In the genomic region with DNA sequence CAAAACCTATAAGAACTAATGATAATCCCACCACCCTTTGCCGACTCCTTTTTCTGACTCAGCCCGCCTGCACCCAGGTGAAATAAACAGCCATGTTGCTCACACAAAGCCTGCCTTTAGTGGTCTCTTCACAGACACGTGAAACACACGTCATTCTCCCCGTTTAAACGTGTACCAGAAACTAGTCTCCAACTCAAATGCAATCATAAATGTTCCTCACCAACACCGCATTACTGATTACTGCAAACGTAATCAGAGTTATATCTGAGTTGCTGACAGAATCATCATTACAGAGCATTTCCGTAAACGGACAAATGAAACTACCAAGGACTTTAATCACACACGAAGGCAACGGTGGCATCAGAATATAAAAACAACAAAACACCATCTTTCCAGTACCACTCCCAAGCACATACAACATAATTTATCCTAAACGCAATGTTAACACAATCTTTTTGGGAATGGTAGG, we compare ENCODE assay signal across 8 cellular contexts. TPM values are rescaled to one million over a fixed set of nuclear protein-coding genes. Genes with fewer than 3 reads are reported as not detected.
DNase-seq lines count a peak whose midpoint lies in the region; ATAC-seq, FAIRE-seq and TF ChIP-seq lines count a peak whose summit lies in the region.

No MANE protein-coding gene starts in this region.

- DNase-seq in AG10803 (ENCODE audit: low read depth) (peak; percentile 43), H9 (no peak), T follicular helper cell (ENCODE audit: low read depth) (peak; percentile 61), astrocyte (ENCODE audit: low read depth) (peak; percentile 82), kidney epithelial cell (ENCODE audit: low read depth) (peak; percentile 39), NCI-H128 (lab: John Stamatoyannopoulos, UW; ENCODE audit: unreplicated experiment) (no peak)
- peak; percentile 77 for DNase-seq in stimulated activated CD4-positive, alpha-beta T cell treated with anti-CD3 and anti-CD28 coated beads, Interleukin-1b, Interleukin-23, amount 100 ng/mL, for 48 hours

- TF ChIP-seq CTCF in AG10803 (conservative IDR thresholded peaks at IDR 0.05; ENCODE audit: low read length): no peak
- no peak for TF ChIP-seq CTCF in H9 (conservative IDR thresholded peaks at IDR 0.05)
- no peak for TF ChIP-seq CTCF in astrocyte (IDR thresholded peaks at IDR 0.05; ENCODE audit: insufficient read depth, low read depth, low read length)
- TF ChIP-seq CTCF in kidney epithelial cell (IDR thresholded peaks at IDR 0.05; ENCODE audit: insufficient read depth, low read length, poor library complexity, severe bottlenecking): no peak

- H2BK5ac ChIP-seq in H9 (ENCODE audit: insufficient read length, low read length): no peak overlapping the region

- no CpG with 5 or more reads among the region's 13 CpGs for WGBS in H9 (ENCODE audit: extremely low coverage, insufficient read length, low lambda C conversion rate)

- H3K36me3 Mint-ChIP-seq in H9 (ENCODE audit: insufficient read depth in 1 of 3, low read depth in 3 of 3): peaks cover 30 to 50% (median 46%) of the 10 kb centered on the region in 3 experiments
- peaks cover 20% of the 10 kb centered on the region for H3K36me3 Mint-ChIP-seq in astrocyte (ENCODE audit: low read depth, unreplicated experiment)

- no peak overlapping the region for H3K23ac ChIP-seq in H9 (ENCODE audit: insufficient read length, low read depth, low read length)

- no peak overlapping the region for H3K56ac ChIP-seq in H9 (ENCODE audit: insufficient read length, low read depth, low read length)

- H4K5ac ChIP-seq in H9 (ENCODE audit: insufficient read length, low read depth, low read length): no peak overlapping the region

- H3K79me1 ChIP-seq in H9 (ENCODE audit: insufficient read depth, low read depth, low read length, poor library complexity, severe bottlenecking): peaks cover 7% of the 10 kb centered on the region

- no peak overlapping the region for H2BK15ac ChIP-seq in H9 (ENCODE audit: low read depth, low read length)

- no peak overlapping the region for H2BK120ac ChIP-seq in H9 (ENCODE audit: low read depth, low read length, poor library complexity, severe bottlenecking)

- H3K4me1 Mint-ChIP-seq in H9 (peaks cover 22 to 23% of the 10 kb centered on the region in 2 experiments), astrocyte (ENCODE audit: low read depth, unreplicated experiment) (peaks cover 16% of the 10 kb centered on the region)

- no peak overlapping the region for H3K14ac ChIP-seq in H9 (ENCODE audit: insufficient read depth, low read length)

- H3K27ac ChIP-seq in H9 (ENCODE audit: insufficient read length, low read depth, low read length): no peak overlapping the region
- peak overlapping the region; percentile 99 for H3K27ac ChIP-seq in astrocyte (ENCODE audit: low read depth, low read length)

- H4K20me1 ChIP-seq in H9 (ENCODE audit: control insufficient read depth, insufficient read depth, insufficient read length): no peaks in the 10 kb centered on the region
- peaks cover 65% of the 10 kb centered on the region for H4K20me1 ChIP-seq in astrocyte (ENCODE audit: insufficient read depth, low read length)

- H2BK20ac ChIP-seq in H9 (ENCODE audit: low read depth, low read length, poor library complexity, severe bottlenecking): no peak overlapping the region

- H3K4me2 ChIP-seq in H9 (ENCODE audit: insufficient read depth, insufficient read length, low read length): peak overlapping the region; percentile 72
- peak overlapping the region; percentile 87 for H3K4me2 ChIP-seq in astrocyte (ENCODE audit: low read length)

- no peak overlapping the region for H3K18ac ChIP-seq in H9 (ENCODE audit: insufficient read length, low read depth, low read length)

- no peak overlapping the region for H3K4ac ChIP-seq in H9 (ENCODE audit: low read depth, low read length)

- ATAC-seq in GM21717 (IDR thresholded peaks at IDR 0.05; ENCODE audit: unreplicated experiment): no peak

- no peak overlapping the region for H4K8ac ChIP-seq in H9 (replicated peaks; ENCODE audit: insufficient read length, low read depth, low read length)

- peak overlapping the region; percentile 96 for H3K4me3 ChIP-seq in AG10803 (ENCODE audit: low read length)
- H3K4me3 ChIP-seq in astrocyte (ENCODE audit: insufficient read depth, low read depth, low read length): peak overlapping the region; percentile 100
- peak overlapping the region; percentile 99 for H3K4me3 ChIP-seq in kidney epithelial cell (ENCODE audit: low read depth, low read length)

- H3K9me3 Mint-ChIP-seq in H9: no peaks in the 10 kb centered on the region
- H3K9me3 Mint-ChIP-seq in astrocyte (ENCODE audit: unreplicated experiment): no peaks in the 10 kb centered on the region

- no peak overlapping the region for H2AK5ac ChIP-seq in H9 (ENCODE audit: insufficient read length, low read length)

- no peak overlapping the region for H3T11ph ChIP-seq in H9 (ENCODE audit: low read length)

- H3K27ac Mint-ChIP-seq in H9 (peak overlapping the region; percentile 12 to 92 (median 87); a peak in 5 of 7 replicates), astrocyte (ENCODE audit: unreplicated experiment) (peak overlapping the region; percentile 99)

- H3K9ac ChIP-seq in H9 (ENCODE audit: extremely low read depth, insufficient read length, low read length) (peak overlapping the region; percentile 61), astrocyte (ENCODE audit: low read length) (peak overlapping the region; percentile 100)

- H3K27me3 Mint-ChIP-seq in H9 (ENCODE audit: low read depth): no peaks in the 10 kb centered on the region
- no peaks in the 10 kb centered on the region for H3K27me3 Mint-ChIP-seq in astrocyte (ENCODE audit: low read depth, unreplicated experiment)

- H3K79me2 ChIP-seq in H9 (ENCODE audit: insufficient read depth, low read length) (peaks cover 25% of the 10 kb centered on the region; the same call in 1 of the 2 replicates), astrocyte (ENCODE audit: insufficient read depth, low read length) (peaks cover 72% of the 10 kb centered on the region)

- H3K4me3 Mint-ChIP-seq in H9 (peak overlapping the region; percentile 94 to 97), astrocyte (ENCODE audit: unreplicated experiment) (peak overlapping the region; percentile 98)

- no peak for FAIRE-seq in astrocyte (lab: Jason Lieb, UNC)

- no peak overlapping the region for H2AFZ ChIP-seq in H9 (ENCODE audit: low read length)
- H2AFZ ChIP-seq in astrocyte (ENCODE audit: low read depth, low read length): no peak overlapping the region

- H3K4me1 ChIP-seq in H9 (ENCODE audit: insufficient read depth, low read length) (no peaks in the 10 kb centered on the region), astrocyte (ENCODE audit: insufficient read depth, low read length) (peaks cover 37% of the 10 kb centered on the region)

- no peak overlapping the region for H2BK12ac ChIP-seq in H9 (ENCODE audit: insufficient read length, low read depth, low read length)

- peaks cover 10% of the 10 kb centered on the region for H3K23me2 ChIP-seq in H9 (ENCODE audit: insufficient read length, low read depth, low read length, poor library complexity, severe bottlenecking)

- H4K91ac ChIP-seq in H9 (ENCODE audit: insufficient read length, low read depth, low read length): no peak overlapping the region

- no peaks in the 10 kb centered on the region for H3K27me3 ChIP-seq in H9 (ENCODE audit: insufficient read depth, low read length)
- H3K27me3 ChIP-seq in astrocyte (ENCODE audit: insufficient read depth, low read length): no peaks in the 10 kb centered on the region
- no peaks in the 10 kb centered on the region for H3K27me3 ChIP-seq in kidney epithelial cell (ENCODE audit: control insufficient read depth, insufficient read depth, low read length)

- H3K36me3 ChIP-seq in astrocyte (ENCODE audit: insufficient read depth, low read length) (peaks cover 38% of the 10 kb centered on the region), kidney epithelial cell (ENCODE audit: control insufficient read depth, insufficient read depth, low read length) (no peaks in the 10 kb centered on the region)

- no peaks in the 10 kb centered on the region for H3K9me3 ChIP-seq in H9 (ENCODE audit: control insufficient read depth, low read depth, low read length)
- H3K9me3 ChIP-seq in astrocyte (ENCODE audit: insufficient read depth, low read depth, low read length): no peaks in the 10 kb centered on the region

RNA-seq across cellular contexts. Expression of gene CLK1, which starts 1.9 kb away (rescaled TPM):
- total RNA-seq in H9 (2021) (46.8 and 49.4 TPM in 2 replicates), astrocyte (46.2 and 48.9 TPM in 2 replicates), kidney epithelial cell (47.6 and 63.0 TPM in 2 replicates)

RNA-seq across cellular contexts. Expression of gene PPIL3, which starts 26.3 kb away (rescaled TPM):
- total RNA-seq in H9 (2021) (56.5 and 63.4 TPM in 2 replicates), astrocyte (34.6 and 34.8 TPM in 2 replicates), kidney epithelial cell (26.8 and 27.5 TPM in 2 replicates)

RNA-seq across cellular contexts. Expression of gene NIF3L1, which starts 26.6 kb away (rescaled TPM):
- total RNA-seq in H9 (2021) (55.4 and 56.5 TPM in 2 replicates), astrocyte (17.4 and 17.8 TPM in 2 replicates), kidney epithelial cell (19.7 and 31.4 TPM in 2 replicates)

RNA-seq across cellular contexts. Expression of gene BZW1, which starts 50.9 kb away (rescaled TPM):
- total RNA-seq in H9 (2021) (366 and 370 TPM in 2 replicates), astrocyte (311 and 322 TPM in 2 replicates), kidney epithelial cell (347 and 378 TPM in 2 replicates)

Comparison
In these comparisons a context has a peak if more than half of its experiments do, and no peak if none do; other contexts are left out.
1. DNase-seq: peak in AG10803 (single experiment), T follicular helper cell (single experiment), astrocyte (single experiment), kidney epithelial cell (single experiment) and stimulated activated CD4-positive, alpha-beta T cell treated with anti-CD3 and anti-CD28 coated beads, Interleukin-1b, Interleukin-23, amount 100 ng/mL, for 48 hours (single experiment); none in H9 (single experiment) and NCI-H128 (single experiment).
2. Peak in every context shown above with its lines, with median percentiles within 50 percentile points of each other: H3K4me3 ChIP-seq.